Comparison of ENCODE assay signal across 9 cellular contexts in the genomic region with DNA sequence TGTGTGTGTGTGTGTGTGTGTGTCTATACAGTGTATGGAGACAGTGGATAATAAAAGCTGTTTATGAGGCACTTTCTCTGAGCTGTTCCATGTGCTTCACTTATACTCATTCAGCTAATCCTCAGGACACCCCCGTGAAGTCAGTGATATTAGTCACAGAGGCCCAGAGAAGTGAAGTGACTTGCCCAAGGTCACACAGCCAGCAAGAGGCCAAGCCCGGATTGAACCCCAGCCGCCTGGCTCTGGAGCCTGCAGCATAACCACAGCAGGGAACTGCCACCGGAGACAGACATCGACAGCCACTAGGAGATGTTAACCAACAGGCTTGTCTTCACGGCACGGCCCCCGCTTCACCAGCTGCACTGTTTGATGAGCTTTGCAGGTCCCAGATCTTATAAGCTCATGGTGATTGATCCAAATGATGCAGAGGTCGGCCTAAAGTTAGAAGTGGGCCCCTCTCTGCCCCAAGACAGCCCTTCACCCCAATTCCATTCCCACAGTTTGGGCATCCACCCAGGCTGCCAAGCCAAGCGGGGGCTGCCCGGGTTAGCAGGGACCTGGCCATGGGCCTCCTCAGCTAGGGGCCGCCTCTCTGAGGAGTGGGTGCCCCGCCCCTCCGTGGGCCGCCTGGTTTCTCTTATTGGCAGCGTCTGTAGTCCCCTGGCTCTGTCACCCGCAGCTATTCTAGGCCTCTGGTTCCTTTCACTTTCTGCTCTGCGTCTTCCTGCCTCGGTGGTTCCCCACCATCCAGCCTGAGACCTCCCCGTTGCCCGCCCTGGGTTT. TPM values are rescaled to one million over a fixed set of nuclear protein-coding genes. Genes with fewer than 3 reads are reported as not detected.
DNase-seq lines count a peak whose midpoint lies in the region; ATAC-seq, FAIRE-seq and TF ChIP-seq lines count a peak whose summit lies in the region.
"Had no signal": no experiment of that assay in that cellular context is flagged by ENCODE, and none has a peak within 500 bp of the region (broad histone marks: within the 10 kb centered on the region; RNA-seq: fewer than 3 reads in every experiment).

No MANE protein-coding gene starts in this region.

- WGBS in small intestine, 3 donors: 52 to 61% (median 54%) methylated on average over 21 of the region's 21 CpGs

- H3K36me3 Mint-ChIP-seq in T-cell: no peaks in the 10 kb centered on the region

- FAIRE-seq in small intestine (lab: Jason Lieb, UNC): no peak
- FAIRE-seq: keratinocyte had no signal

- peak overlapping the region; percentile 48 to 92 for H3K27ac ChIP-seq in small intestine (ENCODE audit: low read depth in 1 of 2, low read length in 1 of 2)
- H3K27ac ChIP-seq in dorsolateral prefrontal cortex: no peak overlapping the region

- DNase-seq in T-cell (peak; percentile 51 to 88 (median 71)), adipocyte (ENCODE audit: low read depth) (no peak), small intestine (peak; percentile 64), AML-193 (lab: John Stamatoyannopoulos, UW) (no peak), dorsolateral prefrontal cortex (no peak), DMS79 treated with DMSO at 0.1 percent for 48 hours (lab: John Stamatoyannopoulos, UW) (no peak)

- no peaks in the 10 kb centered on the region for H3K9me3 Mint-ChIP-seq in T-cell

- POLR2A ChIA-PET in T-cell (lab: Charles Lee): interaction anchor here (0.5 to 1.7 kb wide), 8 partner anchors 8 to 551 kb away, joined by 3 to 19 read pairs (median 4); partner anchors contain the start of gene SOCS1 (in 2 of the 2)

- H3K27me3 ChIP-seq in adipocyte (replicated peaks; ENCODE audit: control insufficient read depth, insufficient read depth, low read length) (no peaks in the 10 kb centered on the region), small intestine (ENCODE audit: control insufficient read depth in 2 of 2, insufficient read depth in 2 of 2, low read length in 2 of 2) (no peaks in the 10 kb centered on the region), dorsolateral prefrontal cortex (no peaks in the 10 kb centered on the region)

- CTCF ChIA-PET in T-cell (lab: Charles Lee): interaction anchor here (0.6 to 2.0 kb wide), 6 partner anchors 11 to 147 kb away, joined by 3 to 30 read pairs (median 7); partner anchors contain the start of gene SOCS1 (in 2 of the 2)

- H3K4me1 ChIP-seq in adipocyte (ENCODE audit: control insufficient read depth, insufficient read depth, low read length) (no peaks in the 10 kb centered on the region), small intestine (ENCODE audit: control insufficient read depth in 2 of 2, insufficient read depth in 1 of 2, low read depth in 1 of 2, low read length in 1 of 2) (peaks cover 0 to 4% of the 10 kb centered on the region in 2 donors)

- peaks cover 49 to 58% (median 58%) of the 10 kb centered on the region in 3 donors for H3K4me1 Mint-ChIP-seq in T-cell

- intact Hi-C loops in dorsolateral prefrontal cortex (cut with DNase I): no loop called here

- ATAC-seq in GM18505 (IDR thresholded peaks at IDR 0.05; ENCODE audit: unreplicated experiment) (peak; percentile 88), HG02884 (IDR thresholded peaks at IDR 0.05; ENCODE audit: unreplicated experiment) (peak; percentile 80), T-cell (replicated peaks in 1 of 4) (peak; percentile 84 to 88 (median 86))

- peak; percentile 59 for TF ChIP-seq POLR2A in GM18505 (IDR thresholded peaks at IDR 0.05; ENCODE audit: borderline replicate concordance, extremely low read depth, insufficient read depth, insufficient read length)

- no peak for TF ChIP-seq CTCF in dorsolateral prefrontal cortex (IDR thresholded peaks at IDR 0.05 in 54 of 56, conservative IDR thresholded peaks at IDR 0.05 in 2 of 56; ENCODE audit: low read depth in 1 of 56, partially characterized antibody in 56 of 56)

- H3K9me3 ChIP-seq in adipocyte (ENCODE audit: control insufficient read depth, low read length) (no peaks in the 10 kb centered on the region), small intestine (ENCODE audit: control insufficient read depth, low read depth) (no peaks in the 10 kb centered on the region)

- no peaks in the 10 kb centered on the region for H3K36me3 ChIP-seq in adipocyte (ENCODE audit: control insufficient read depth, insufficient read depth, low read length, severe bottlenecking)
- H3K36me3 ChIP-seq in small intestine (ENCODE audit: control insufficient read depth in 2 of 2, insufficient read depth in 2 of 2, low read length in 2 of 2): no peaks in the 10 kb centered on the region

- H3K27me3 Mint-ChIP-seq in T-cell: no peaks in the 10 kb centered on the region

- peak overlapping the region; percentile 97 to 99 for H3K27ac Mint-ChIP-seq in T-cell

- no peak overlapping the region for H3K4me3 ChIP-seq in adipocyte (ENCODE audit: low read length)
- no peak overlapping the region for H3K4me3 ChIP-seq in small intestine (ENCODE audit: low read depth in 1 of 2, low read length in 2 of 2)
- peak overlapping the region in 3 of 59 donors; percentile 8 to 21 (median 15) for H3K4me3 ChIP-seq in dorsolateral prefrontal cortex

- H3K4me3 Mint-ChIP-seq in T-cell: peak overlapping the region; percentile 69 to 77 (median 71)

- H3K9ac ChIP-seq in adipocyte (ENCODE audit: low read length): peak overlapping the region; percentile 45

RNA-seq across cellular contexts. Expression of gene SOCS1, which starts 30.9 kb away (rescaled TPM):
- total RNA-seq in T-cell: 10 to 100 TPM; 49.2 to 67.2 (median 54.5) TPM
- 10 to 100 TPM in 1 of 3 donors, 1 to 10 TPM in 2; 3.5 to 15.0 (median 6.7) TPM for polyA plus RNA-seq in small intestine
- total RNA-seq in dorsolateral prefrontal cortex: 1 to 10 TPM in 25 of 120 experiments, under 1 TPM in 63, not detected in 32; 0.28 to 3.7 (median 0.76) TPM

RNA-seq across cellular contexts. Expression of gene TNP2, which starts 44.0 kb away (rescaled TPM):
- total RNA-seq in T-cell (not detected), dorsolateral prefrontal cortex (not detected)
- not detected for polyA plus RNA-seq in small intestine
- polyA plus RNA-seq: keratinocyte had no signal

RNA-seq across cellular contexts. Expression of gene PRM3, which starts 48.3 kb away (rescaled TPM):
- total RNA-seq in T-cell (not detected), dorsolateral prefrontal cortex (not detected)
- not detected for polyA plus RNA-seq in small intestine
- polyA plus RNA-seq: keratinocyte had no signal

RNA-seq across cellular contexts. Expression of gene PRM2, which starts 51.2 kb away (rescaled TPM):
- not detected for total RNA-seq in T-cell
- not detected for polyA plus RNA-seq in small intestine
- not detected for total RNA-seq in dorsolateral prefrontal cortex
- polyA plus RNA-seq: keratinocyte had no signal

RNA-seq across cellular contexts. Expression of gene PRM1, which starts 56.0 kb away (rescaled TPM):
- total RNA-seq in T-cell: not detected
- not detected for polyA plus RNA-seq in small intestine
- not detected for total RNA-seq in dorsolateral prefrontal cortex
- polyA plus RNA-seq: keratinocyte had no signal

Comparison
In these comparisons a context has a peak if more than half of its experiments do, and no peak if none do; other contexts are left out.
1. DNase-seq: peak in T-cell (34 of 34) and small intestine (single experiment); none in adipocyte (single experiment), AML-193 (0 of 2), dorsolateral prefrontal cortex (0 of 10) and DMS79 treated with DMSO at 0.1 percent for 48 hours (single experiment).
2. H3K27ac ChIP-seq: peak in small intestine (2 of 2); none in dorsolateral prefrontal cortex (0 of 59).
3. RNA of gene SOCS1, which starts 30.9 kb away (total RNA-seq): 49.2 to 67.2 TPM in T-cell; 0.28 to 3.7 TPM in dorsolateral prefrontal cortex; every median in the first group is over 10 times any median in the second.
4. Peak in every context shown above with its lines, with median percentiles within 50 percentile points of each other: ATAC-seq.